In genomic region chr2:99490088-99491065, GRCh38 we compare ENCODE assay signal across 8 cellular contexts. TPM values are rescaled to one million over a fixed set of nuclear protein-coding genes. Genes with fewer than 3 reads are reported as not detected.
DNase-seq lines count a peak whose midpoint lies in the region; ATAC-seq and TF ChIP-seq lines count a peak whose summit lies in the region.

No MANE protein-coding gene starts in this region.

- intact Hi-C loops in adrenal gland (cut with DNase I), result loop anchor here in 1 of 2 donors (2.0 to 5.0 kb wide), 2 partner anchors 48 to 153 kb away; partner anchors contain the start of genes EIF5B and TXNDC9
- intact Hi-C loops in heart left ventricle (cut with DNase I), result loop anchor here in 9 of 10 donors (1.0 to 10.0 kb wide), 10 partner anchors 47 to 336 kb away; partner anchors contain the start of genes EIF5B (in 8 of the 9), TXNDC9 (in 7 of the 9), MITD1 (in 3 of the 9) and MRPL30 (in 3 of the 9)
- intact Hi-C loops in transverse colon (cut with DNase I; ENCODE audit: low total_unique reads), result loop anchor here (2.0 to 10.0 kb wide), 2 partner anchors 66 to 154 kb away; partner anchors contain the start of genes EIF5B and TXNDC9

- DNase-seq in NCI-H1417 treated with DMSO at 0.1 percent for 48 hours (lab: John Stamatoyannopoulos, UW) (peak; percentile 71), SW480 (ENCODE audit: low spot score) (peak; percentile 94), adrenal gland (peak; percentile 91 to 96 (median 93)), heart left ventricle (peak; percentile 95 to 96 (median 96)), trophoblast cell (peak; percentile 94 to 96), transverse colon (peak; percentile 93)

- H3K9me3 ChIP-seq in adrenal gland (replicated peaks in 1 of 3) (no peaks in the 10 kb centered on the region), heart left ventricle (no peaks in the 10 kb centered on the region), trophoblast cell (ENCODE audit: insufficient read depth, low read depth, low read length) (no peaks in the 10 kb centered on the region), transverse colon (no peaks in the 10 kb centered on the region)

- peak overlapping the region; percentile 84 for H2AFZ ChIP-seq in trophoblast cell (ENCODE audit: insufficient read depth, low read length, poor library complexity)

- H2AK5ac ChIP-seq in trophoblast cell (ENCODE audit: low read length), result no peak overlapping the region

- H3K27ac ChIP-seq in adrenal gland (peak overlapping the region; percentile 39 to 100 (median 97)), heart left ventricle (peak overlapping the region; percentile 93 to 99 (median 97)), trophoblast cell (ENCODE audit: low read depth, low read length) (peak overlapping the region; percentile 97), transverse colon (peak overlapping the region; percentile 99 to 100 (median 99))

- H2BK120ac ChIP-seq in trophoblast cell (ENCODE audit: insufficient read depth, low read length, poor library complexity), result peak overlapping the region; percentile 8

- H2BK12ac ChIP-seq in trophoblast cell (ENCODE audit: low read length), result no peak overlapping the region

- H3K27me3 ChIP-seq in adrenal gland (no peaks in the 10 kb centered on the region), heart left ventricle (no peaks in the 10 kb centered on the region), trophoblast cell (ENCODE audit: insufficient read depth, low read length) (no peaks in the 10 kb centered on the region), transverse colon (no peaks in the 10 kb centered on the region)

- no peak overlapping the region for H3K4ac ChIP-seq in trophoblast cell (ENCODE audit: low read depth, low read length)

- H3K36me3 ChIP-seq in adrenal gland (replicated peaks in 1 of 2), result no peaks in the 10 kb centered on the region
- H3K36me3 ChIP-seq in heart left ventricle, result no peaks in the 10 kb centered on the region
- no peaks in the 10 kb centered on the region for H3K36me3 ChIP-seq in trophoblast cell (ENCODE audit: control insufficient read depth in 1 of 2, insufficient read depth in 2 of 2, low read length in 2 of 2)
- no peaks in the 10 kb centered on the region for H3K36me3 ChIP-seq in transverse colon

- H2BK5ac ChIP-seq in trophoblast cell (ENCODE audit: low read depth, low read length, poor library complexity), result peak overlapping the region; percentile 24

- in situ Hi-C loops in transverse colon (cut with MboI; ENCODE audit: low pct_ligation_motif_present in 1 of 4, low pct_unique_long_range_greater_than_20kb in 1 of 4, low sequenced_read_pairs in 3 of 4), result loop anchor here in 3 of 4 donors (10.0 to 25.0 kb wide), 3 partner anchors 146 to 303 kb away; partner anchors contain the start of genes MITD1 (in 3 of the 3), MRPL30 (in 3 of the 3), EIF5B (in 2 of the 3) and TXNDC9 (in 2 of the 3)

- TF ChIP-seq CTCF in GM12874 (IDR thresholded peaks at IDR 0.05; ENCODE audit: insufficient read depth, low read depth, low read length), result peak; percentile 68
- TF ChIP-seq CTCF in adrenal gland (IDR thresholded peaks at IDR 0.05), result peak; percentile 66 to 95 (median 94)
- peak; percentile 58 to 88 (median 78) for TF ChIP-seq CTCF in heart left ventricle (IDR thresholded peaks at IDR 0.05)
- TF ChIP-seq CTCF in transverse colon (IDR thresholded peaks at IDR 0.05), result peak; percentile 64 to 98 (median 79)

- H3K9ac ChIP-seq in trophoblast cell (ENCODE audit: low read length), result no peak overlapping the region

- H3K4me3 ChIP-seq in adrenal gland (peak overlapping the region; percentile 60 to 99 (median 70)), heart left ventricle (peak overlapping the region; percentile 57 to 95 (median 81)), trophoblast cell (ENCODE audit: low read depth, low read length) (peak overlapping the region; percentile 96), transverse colon (peak overlapping the region; percentile 91 to 100 (median 96))

- peak overlapping the region; percentile 63 for H4K91ac ChIP-seq in trophoblast cell (ENCODE audit: low read depth, low read length)

- peak overlapping the region; percentile 24 for H4K12ac ChIP-seq in trophoblast cell (ENCODE audit: low read depth, low read length)

- peaks cover 11% of the 10 kb centered on the region for H3K79me2 ChIP-seq in trophoblast cell (ENCODE audit: control insufficient read depth, insufficient read depth, low read length, poor library complexity)

- peak overlapping the region; percentile 66 for H3K4me2 ChIP-seq in trophoblast cell (ENCODE audit: low read length)

- no peak overlapping the region for H3K23ac ChIP-seq in trophoblast cell (ENCODE audit: low read length)

- no peak for TF ChIP-seq EP300 in transverse colon (IDR thresholded peaks at IDR 0.05; ENCODE audit: low read depth)

- peak overlapping the region; percentile 60 for H3K18ac ChIP-seq in trophoblast cell (ENCODE audit: low read length)

- 2 to 5% (median 3%) methylated on average over 15 to 81 of the region's 81 CpGs for WGBS in adrenal gland, 4 donors
- WGBS in heart left ventricle, 4 donors, result 2 to 5% (median 3%) methylated on average over 23 to 81 of the region's 81 CpGs
- no CpG with 5 or more reads among the region's 81 CpGs for WGBS in trophoblast cell (ENCODE audit: extremely low coverage, insufficient coverage, insufficient read length)
- WGBS in transverse colon (ENCODE audit: low coverage in 1 of 2), 2 donors, result 2 to 3% methylated on average over 3 to 27 of the region's 81 CpGs

- peaks cover 14 to 35% of the 10 kb centered on the region in 2 donors for H3K4me1 ChIP-seq in adrenal gland (replicated peaks in 1 of 2)
- H3K4me1 ChIP-seq in heart left ventricle, result peaks cover 0 to 41% (median 22%) of the 10 kb centered on the region in 12 donors
- peaks cover 0 to 2% of the 10 kb centered on the region in 2 experiments for H3K4me1 ChIP-seq in trophoblast cell (ENCODE audit: control insufficient read depth in 1 of 2, insufficient read depth in 2 of 2, low read length in 2 of 2)
- peaks cover 5 to 31% (median 16%) of the 10 kb centered on the region in 4 donors for H3K4me1 ChIP-seq in transverse colon

- peak overlapping the region; percentile 31 for H4K8ac ChIP-seq in trophoblast cell (ENCODE audit: low read depth, low read length)

- H3K79me1 ChIP-seq in trophoblast cell (ENCODE audit: low read length), result peaks cover 13% of the 10 kb centered on the region

- H3K14ac ChIP-seq in trophoblast cell (ENCODE audit: low read length), result no peak overlapping the region

- peak; percentile 73 for ATAC-seq in HG02840 (IDR thresholded peaks at IDR 0.05; ENCODE audit: low FRiP score, unreplicated experiment)
- peak; percentile 90 to 94 (median 92) for ATAC-seq in heart left ventricle

- TF ChIP-seq POLR2A in adrenal gland (IDR thresholded peaks at IDR 0.05) (peak in 1 of 2 donors; percentile 48), heart left ventricle (IDR thresholded peaks at IDR 0.05) (peak in 1 of 2 donors; percentile 18), transverse colon (IDR thresholded peaks at IDR 0.05) (peak; percentile 35)

RNA-seq across cellular contexts. Expression of gene REV1, which starts 0.6 kb away (rescaled TPM):
- 10 to 100 TPM; 20.9 to 66.2 (median 47.5) TPM for total RNA-seq in adrenal gland
- 10 to 100 TPM; 28.6 to 46.9 (median 31.9) TPM for polyA plus RNA-seq in adrenal gland
- total RNA-seq in heart left ventricle, result 10 to 100 TPM; 24.7 to 76.1 (median 32.8) TPM
- polyA plus RNA-seq in heart left ventricle, result 10 to 100 TPM; 14.7 to 18.0 TPM
- 27.7 TPM in 2 replicates for polyA plus RNA-seq in trophoblast cell (2013)
- 100 to 1,000 TPM in 2 of 4 donors, 10 to 100 TPM in 2; 23.2 to 199 (median 73.5) TPM for total RNA-seq in transverse colon

Comparison
In these comparisons a context has a peak if more than half of its experiments do, and no peak if none do; other contexts are left out.
1. Peak in every context shown above with its lines: DNase-seq, ATAC-seq, H3K4me3 ChIP-seq and H3K27ac ChIP-seq.